Comparison of ENCODE assay signal across 10 cellular contexts in genomic region chrX:100410083-100410590, GRCh38. TPM values are rescaled to one million over a fixed set of nuclear protein-coding genes. Genes with fewer than 3 reads are reported as not detected.
A peak's percentile ranks its signal among the peaks of the same experiment; 100 is the strongest.
DNase-seq lines count a peak whose midpoint lies in the region; ATAC-seq and TF ChIP-seq lines count a peak whose summit lies in the region.
"Had no signal": no experiment of that assay in that cellular context is flagged by ENCODE, and none has a peak within 500 bp of the region (broad histone marks: within the 10 kb centered on the region; RNA-seq: fewer than 3 reads in every experiment).

TSS of gene PCDH19 (minus strand) at chrX:100410273. CDS start at chrX:100408597, 1,676 bp downstream.

- no peaks in the 10 kb centered on the region for H3K36me3 ChIP-seq in Peyer's patch
- H3K36me3 ChIP-seq in colonic mucosa = no peaks in the 10 kb centered on the region

- H3K4me1 ChIP-seq in Peyer's patch (no peaks in the 10 kb centered on the region), colonic mucosa (no peaks in the 10 kb centered on the region)

- H3K4me3 ChIP-seq in Peyer's patch = peak within 1 kb of the TSS in 3 of 4 donors; percentile 21 to 40 (median 31)
- peak within 1 kb of the TSS; percentile 31 for H3K4me3 ChIP-seq in colonic mucosa

- no peak for TF ChIP-seq CTCF in Peyer's patch (IDR thresholded peaks at IDR 0.05)
- TF ChIP-seq CTCF in colonic mucosa (IDR thresholded peaks at IDR 0.05) = no peak

- TF ChIP-seq POLR2A in Peyer's patch (IDR thresholded peaks at IDR 0.05) = no peak

- H3K9me3 ChIP-seq in Peyer's patch = no peaks in the 10 kb centered on the region
- H3K9me3 ChIP-seq in colonic mucosa = no peaks in the 10 kb centered on the region

- ATAC-seq in left colon = peak; percentile 87
- ATAC-seq in HG03565 (IDR thresholded peaks at IDR 0.05; ENCODE audit: unreplicated experiment) = no peak

- H3K27me3 ChIP-seq in Peyer's patch = peaks cover 0 to 4% of the 10 kb centered on the region in 2 donors
- H3K27me3 ChIP-seq in colonic mucosa = peaks cover 46% of the 10 kb centered on the region

- H3K9ac ChIP-seq in colonic mucosa (ENCODE audit: low read depth in 2 of 2, low read length in 2 of 2) = no peak within 1 kb of the TSS

- intact Hi-C loops in colonic mucosa (cut with DNase I) = no loop called here
- intact Hi-C loops in left colon (cut with DNase I, micrococcal nuclease) = no loop called here

- H3K27ac ChIP-seq in Peyer's patch (no peak within 1 kb of the TSS), colonic mucosa (no peak within 1 kb of the TSS)

- peak; percentile 2 for DNase-seq in SIG-M5 treated with dmso at 0.1 percent for 504 hours (lab: John Stamatoyannopoulos, UW; ENCODE audit: unreplicated experiment)
- no peak for DNase-seq in SIG-M5 (lab: John Stamatoyannopoulos, UW)
- peak in 1 of 3 donors; percentile 55 for DNase-seq in Peyer's patch
- DNase-seq in colonic mucosa = peak; percentile 62
- peak; percentile 39 to 41 for DNase-seq in left colon
- DNase-seq in stimulated activated CD4-positive, alpha-beta T cell treated with anti-CD3 and anti-CD28 coated beads, Interleukin-15, amount 100 ng/mL, for 48 hours (ENCODE audit: low read depth in 2 of 2) = peak; percentile 13 to 14
- no peak for DNase-seq in mesenteric fat pad (ENCODE audit: low spot score)

RNA-seq across cellular contexts. Expression of gene PCDH19, which starts in this region (rescaled TPM):
- total RNA-seq in Peyer's patch = under 1 TPM; 0.35 to 0.94 (median 0.74) TPM
- 1 to 10 TPM in 1 of 2 donors, under 1 TPM in 1; 0.96 to 1.3 TPM for total RNA-seq in colonic mucosa
- total RNA-seq in left colon = 1 to 10 TPM in 1 of 2 donors, under 1 TPM in 1; 0.43 to 1.1 TPM
- 5.2 TPM for total RNA-seq in mesenteric fat pad
- total RNA-seq: activated CD8-positive, alpha-beta memory T cell treated with anti-CD3 and anti-CD28 coated beads for 36 hours; CD4-positive, CD25-positive, alpha-beta regulatory T cell had no signal

Comparison
In these comparisons a context has a peak if more than half of its experiments do, and no peak if none do; other contexts are left out.
1. DNase-seq: peak in SIG-M5 treated with dmso at 0.1 percent for 504 hours (single experiment), colonic mucosa (single experiment), left colon (2 of 2) and stimulated activated CD4-positive, alpha-beta T cell treated with anti-CD3 and anti-CD28 coated beads, Interleukin-15, amount 100 ng/mL, for 48 hours (2 of 2); none in SIG-M5 (single experiment) and mesenteric fat pad (single experiment).